Comparison of ENCODE assay signal across 19 cellular contexts in genomic region chr1:59898927-59899326, GRCh38. TPM values are rescaled to one million over a fixed set of nuclear protein-coding genes. Genes with fewer than 3 reads are reported as not detected.
"Had no signal": no experiment of that assay in that cellular context is flagged by ENCODE, and none has a peak within 500 bp of the region (broad histone marks: within the 10 kb centered on the region; RNA-seq: fewer than 3 reads in every experiment).

No MANE protein-coding gene starts in this region.

- H3K27ac Mint-ChIP-seq: activated T-cell treated with anti-CD3 and anti-CD28 coated beads, Interleukin-2, amount 50 U/mL, for 24 hours; nephron; stimulated activated naive CD8-positive, alpha-beta T cell treated with anti-CD3 and anti-CD28 coated beads, Interleukin-15, amount 100 ng/mL, for 72 hours; T-helper 1 cell treated with Interleukin-12 subunit alpha and Interleukin-12 subunit beta and Interleukin-4 antibody, amounts not matched to agents 30 μg/mL and 1 μg/mL, for 36 hours had no signal

- H3K4me3 Mint-ChIP-seq: activated T-cell treated with anti-CD3 and anti-CD28 coated beads, Interleukin-2, amount 50 U/mL, for 24 hours; nephron; stimulated activated naive CD8-positive, alpha-beta T cell treated with anti-CD3 and anti-CD28 coated beads, Interleukin-15, amount 100 ng/mL, for 72 hours; T-helper 1 cell treated with Interleukin-12 subunit alpha and Interleukin-12 subunit beta and Interleukin-4 antibody, amounts not matched to agents 30 μg/mL and 1 μg/mL, for 36 hours had no signal

- DNase-seq: activated CD4-positive, alpha-beta T cell treated with anti-CD3 and anti-CD28 coated beads, Interleukin-2, amount 50 U/mL, for 48 hours; activated naive CD4-positive, alpha-beta T cell treated with anti-CD3 and anti-CD28 coated beads, Interleukin-2, amount 50 U/mL, for 16 hours; activated T-cell treated with anti-CD3 and anti-CD28 coated beads, Interleukin-2, amount 50 U/mL, for 24 hours; heart right ventricle; left colon; lower lobe of right lung; nucleus accumbens; right cardiac atrium; stimulated activated naive CD8-positive, alpha-beta T cell treated with anti-CD3 and anti-CD28 coated beads, Interleukin-15, amount 100 ng/mL, for 72 hours; upper lobe of left lung; WERI-Rb-1 had no signal

- H3K4me2 ChIP-seq: smooth muscle cell had no signal

- H3K27me3 Mint-ChIP-seq: activated T-cell treated with anti-CD3 and anti-CD28 coated beads, Interleukin-2, amount 50 U/mL, for 24 hours; stimulated activated naive CD8-positive, alpha-beta T cell treated with anti-CD3 and anti-CD28 coated beads, Interleukin-15, amount 100 ng/mL, for 72 hours had no signal

- H3K27ac ChIP-seq: adrenal gland, gastroesophageal sphincter, lower lobe of right lung, upper lobe of left lung, WERI-Rb-1 had no signal

- H3K4me3 ChIP-seq: adrenal gland, gastroesophageal sphincter, heart right ventricle, lower lobe of right lung, smooth muscle cell, upper lobe of left lung had no signal

- H3K9me3 ChIP-seq: adrenal gland, gastroesophageal sphincter, heart right ventricle, lower lobe of right lung, upper lobe of left lung had no signal

- ATAC-seq: esophagus mucosa; gastroesophageal sphincter; lower lobe of right lung; right cardiac atrium; stimulated activated naive CD8-positive, alpha-beta T cell treated with anti-CD3 and anti-CD28 coated beads, Interleukin-15, amount 100 ng/mL, for 72 hours had no signal

- FAIRE-seq: endometrium had no signal

- H3K27me3 ChIP-seq: adrenal gland, upper lobe of left lung had no signal

- H3K4me1 ChIP-seq: adrenal gland, gastroesophageal sphincter, lower lobe of right lung had no signal

- H3K36me3 ChIP-seq: adrenal gland, gastroesophageal sphincter, lower lobe of right lung, upper lobe of left lung, WERI-Rb-1 had no signal

- H3K9me3 Mint-ChIP-seq: activated T-cell treated with anti-CD3 and anti-CD28 coated beads, Interleukin-2, amount 50 U/mL, for 24 hours; nephron; stimulated activated naive CD8-positive, alpha-beta T cell treated with anti-CD3 and anti-CD28 coated beads, Interleukin-15, amount 100 ng/mL, for 72 hours; T-helper 1 cell treated with Interleukin-12 subunit alpha and Interleukin-12 subunit beta and Interleukin-4 antibody, amounts not matched to agents 30 μg/mL and 1 μg/mL, for 36 hours had no signal

RNA-seq across cellular contexts. Expression of gene CYP2J2, which starts 27.6 kb away (rescaled TPM):
- total RNA-seq: posterior vena cava had no signal
